ENCODE assay signal across 8 cellular contexts in the genomic region with DNA sequence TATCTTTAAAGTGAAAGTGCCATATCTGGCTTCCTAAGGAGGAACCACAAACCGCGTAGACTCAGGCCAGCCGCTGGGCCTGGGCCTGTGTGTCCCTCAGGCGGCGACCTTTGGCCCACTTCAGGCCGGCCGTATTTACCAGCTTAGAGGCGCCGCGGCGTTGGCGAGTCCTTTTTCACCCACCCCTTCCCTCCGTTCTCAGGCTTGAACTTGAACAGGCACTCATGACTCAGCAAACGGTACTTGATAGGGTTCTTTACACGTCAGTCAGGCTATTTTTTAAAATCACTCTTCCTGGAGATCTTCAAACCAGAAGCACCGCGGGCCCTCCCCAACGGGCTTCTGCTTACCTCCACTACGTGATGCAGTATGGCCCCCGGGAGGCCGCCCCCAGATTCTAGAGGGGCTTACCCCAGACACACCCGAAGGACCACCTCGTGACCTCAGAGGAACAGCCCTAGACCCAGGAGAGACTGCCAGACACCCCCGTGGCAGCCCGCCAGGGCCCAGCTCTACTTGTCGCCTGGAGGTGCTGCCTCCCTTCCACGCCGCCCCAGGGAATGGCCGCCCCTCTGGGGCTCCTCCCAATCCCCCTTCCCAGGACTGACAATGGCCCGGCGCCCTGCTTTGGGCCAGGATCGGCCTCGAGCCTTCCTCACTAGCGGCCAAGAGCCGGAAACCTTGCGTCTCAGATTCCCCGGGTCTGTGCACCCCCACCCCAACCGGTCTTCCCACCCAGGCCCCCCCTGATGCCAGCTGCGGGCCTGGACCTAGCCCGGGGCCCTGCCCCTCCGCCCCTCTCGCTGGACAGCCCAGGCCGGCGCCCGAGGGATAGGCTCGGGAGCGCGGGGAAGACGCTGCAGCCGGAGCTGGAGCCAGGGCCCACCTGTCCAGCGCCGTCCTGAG. TPM values are rescaled to one million over a fixed set of nuclear protein-coding genes. Genes with fewer than 3 reads are reported as not detected.
DNase-seq lines count a peak whose midpoint lies in the region; ATAC-seq, FAIRE-seq and TF ChIP-seq lines count a peak whose summit lies in the region.

No MANE protein-coding gene starts in this region.

- peak; percentile 100 for DNase-seq in DMS53 (lab: John Stamatoyannopoulos, UW)
- DNase-seq in KG1 (lab: John Stamatoyannopoulos, UW), result peak; percentile 46
- peak; percentile 68 for DNase-seq in activated CD4-positive, CD25-positive, alpha-beta regulatory T cell treated with anti-CD3 and anti-CD28 coated beads, Interleukin-2, amount 50 U/mL, for 72 hours
- peak; percentile 11 for DNase-seq in cerebellar cortex (ENCODE audit: low spot score)
- DNase-seq in kidney, result peak; percentile 96
- peak; percentile 44 to 50 (median 49) for DNase-seq in stimulated activated CD4-positive, alpha-beta T cell treated with anti-CD3 and anti-CD28 coated beads, Interleukin-12 subunit alpha, Interleukin-12 subunit beta, amount 100 ng/mL, for 48 hours (ENCODE audit: low read depth in 2 of 3, low spot score in 1 of 3)
- no peak for DNase-seq in NCI-H2081 treated with DMSO at 0.1 percent for 48 hours (lab: John Stamatoyannopoulos, UW)

- no peaks in the 10 kb centered on the region for H3K9me3 ChIP-seq in kidney (ENCODE audit: control insufficient read depth in 1 of 2, low read length in 2 of 2)

- peak overlapping the region; percentile 51 to 91 for H3K9ac ChIP-seq in kidney (ENCODE audit: low read length in 2 of 2)

- peak overlapping the region; percentile 79 to 93 for H3K27ac ChIP-seq in kidney (ENCODE audit: low read depth in 2 of 2, low read length in 2 of 2)

- H3K4me3 ChIP-seq in kidney (ENCODE audit: low read length in 2 of 2), result peak overlapping the region; percentile 69

- peak; percentile 91 for ATAC-seq in GM21723 (IDR thresholded peaks at IDR 0.05; ENCODE audit: unreplicated experiment)

- intact Hi-C loops in kidney (cut with DNase I), result no loop called here

- TF ChIP-seq CTCF in kidney (IDR thresholded peaks at IDR 0.05; ENCODE audit: borderline replicate concordance, extremely low read depth, insufficient read depth), result no peak

- no peaks in the 10 kb centered on the region for H3K36me3 ChIP-seq in kidney (ENCODE audit: control insufficient read depth in 1 of 2, insufficient read depth in 2 of 2, low read length in 2 of 2)

- H3K4me1 ChIP-seq in kidney (ENCODE audit: control insufficient read depth in 1 of 2, insufficient read depth in 1 of 2, low read depth in 1 of 2, low read length in 2 of 2), result peaks cover 3 to 4% of the 10 kb centered on the region in 2 donors

- peak; percentile 84 for FAIRE-seq in kidney (lab: Jason Lieb, UNC)

RNA-seq across cellular contexts. Expression of a gene that starts 33.8 kb away (rescaled TPM):
- 157 TPM for total RNA-seq in kidney
- polyA plus RNA-seq in kidney (ENCODE audit: insufficient read depth, low read depth, low replicate concordance), result 348 TPM

RNA-seq across cellular contexts. Expression of a gene that starts 39.4 kb away (rescaled TPM):
- total RNA-seq in kidney, result 71.8 TPM
- polyA plus RNA-seq in kidney (ENCODE audit: insufficient read depth, low read depth, low replicate concordance), result 48.1 TPM
